In the genomic region with DNA sequence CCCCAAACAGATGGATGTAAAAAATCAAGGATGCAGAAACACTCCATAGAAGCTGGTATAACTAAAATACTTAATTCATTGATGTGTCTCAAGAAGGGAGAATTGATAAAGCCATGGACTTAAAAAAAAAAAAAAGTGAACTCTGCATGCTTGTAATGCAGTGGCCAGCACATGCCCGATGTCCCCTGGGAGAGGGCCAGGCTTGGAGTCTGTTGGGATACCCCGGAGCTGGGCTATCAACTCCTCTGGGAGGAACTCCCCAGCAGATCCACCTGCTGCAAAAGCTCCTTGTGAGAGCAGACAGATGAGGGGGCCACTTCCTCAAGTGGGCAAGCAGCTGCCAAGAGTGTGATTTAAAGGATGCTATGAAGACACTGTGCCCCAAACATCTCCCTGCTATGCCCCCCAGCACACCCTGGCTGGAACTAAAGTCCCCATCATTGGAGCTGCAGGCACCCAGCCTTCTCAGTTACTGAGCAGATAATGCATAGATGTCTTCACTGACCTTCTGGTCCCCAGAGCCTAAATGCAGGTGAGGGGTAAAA, we compare ENCODE assay signal across 26 cellular contexts.
"Had no signal": no experiment of that assay in that cellular context is flagged by ENCODE, and none has a peak within 500 bp of the region (broad histone marks: within the 10 kb centered on the region; RNA-seq: fewer than 3 reads in every experiment).

No MANE protein-coding gene starts in this region.

- DNase-seq: activated CD4-positive, alpha-beta memory T cell treated with anti-CD3 and anti-CD28 coated beads for 36 hours; activated CD4-positive, alpha-beta T cell treated with anti-CD3 and anti-CD28 coated beads for 48 hours; activated CD8-positive, alpha-beta memory T cell treated with anti-CD3 and anti-CD28 coated beads, Interleukin-2, amount 50 U/mL, for 4 hours; activated effector memory CD4-positive, alpha-beta T cell treated with anti-CD3 and anti-CD28 coated beads, Interleukin-2, amount 50 U/mL, for 16 hours; activated naive CD4-positive, alpha-beta T cell treated with anti-CD3 and anti-CD28 coated beads for 36 hours; activated naive CD8-positive, alpha-beta T cell treated with anti-CD3 and anti-CD28 coated beads for 36 hours; activated T-cell treated with anti-CD3 and anti-CD28 coated beads, Interleukin-2, amount 50 U/mL, for 1 hour; adrenal gland; aorta; body of pancreas; dermis blood vessel endothelial cell; effector CD4-positive, alpha-beta T cell; gastrocnemius medialis; glutamatergic neuron; left ventricle myocardium superior; mucosa of descending colon; spleen; stimulated activated naive CD8-positive, alpha-beta T cell treated with anti-CD3 and anti-CD28 coated beads, Interleukin-15, Interleukin-2, amounts not matched to agents 100 U/mL and 50 U/mL, for 24 hours; testis; transverse colon had no signal

- H3K36me3 ChIP-seq: adrenal gland, gastrocnemius medialis, right atrium auricular region, spleen, transverse colon had no signal

- H3K27me3 ChIP-seq: adrenal gland, body of pancreas, gastrocnemius medialis, right atrium auricular region, spleen, testis, transverse colon had no signal

- ATAC-seq: body of pancreas; gastrocnemius medialis; left ventricle myocardium superior; mucosa of descending colon; natural killer cell treated with Interleukin-12 subunit alpha and Interleukin-12 subunit beta and Interleukin-15 and Interleukin-18, amount 100 ng/mL, for 72 hours; stimulated activated naive CD8-positive, alpha-beta T cell treated with anti-CD3 and anti-CD28 coated beads, Interleukin-15, Interleukin-2, amounts not matched to agents 100 U/mL and 50 U/mL, for 24 hours had no signal

- H3K4me3 ChIP-seq: adrenal gland, body of pancreas, gastrocnemius medialis, mucosa of descending colon, right atrium auricular region, spleen, testis, transverse colon had no signal

- H3K9me3 ChIP-seq: adrenal gland, body of pancreas, gastrocnemius medialis, mucosa of descending colon, right atrium auricular region, testis had no signal

- FAIRE-seq: colon, islet of Langerhans, TTC549 had no signal

- H3K4me1 ChIP-seq: adrenal gland, body of pancreas, gastrocnemius medialis, right atrium auricular region, spleen, testis, transverse colon had no signal

- H3K27ac ChIP-seq: adrenal gland, body of pancreas, gastrocnemius medialis, right atrium auricular region, spleen, testis, transverse colon, VCaP had no signal
